In the genomic region with DNA sequence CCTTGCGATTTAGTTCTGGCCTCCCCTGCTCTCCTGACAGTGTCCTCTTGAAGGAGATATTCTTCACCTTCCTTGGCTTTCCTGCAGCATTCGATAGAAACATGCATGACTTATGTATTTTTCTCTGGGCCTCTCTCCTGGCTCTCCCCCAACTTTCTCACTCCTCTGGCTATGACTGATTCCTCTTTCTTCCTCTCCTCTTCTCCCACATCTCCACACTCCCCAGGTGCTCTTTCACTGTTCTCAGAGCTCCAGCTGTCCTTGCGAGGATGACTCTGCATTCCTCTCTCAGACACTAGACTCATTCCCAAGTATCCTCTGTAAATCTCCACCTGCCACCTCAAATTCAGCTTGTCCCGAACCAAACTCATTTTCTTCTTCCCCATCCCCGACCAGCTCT, we compare ENCODE assay signal across 32 cellular contexts. TPM values are rescaled to one million over a fixed set of nuclear protein-coding genes. Genes with fewer than 3 reads are reported as not detected.
DNase-seq lines count a peak whose midpoint lies in the region; ATAC-seq and TF ChIP-seq lines count a peak whose summit lies in the region.
"Had no signal": no experiment of that assay in that cellular context is flagged by ENCODE, and none has a peak within 500 bp of the region (broad histone marks: within the 10 kb centered on the region; RNA-seq: fewer than 3 reads in every experiment).

No MANE protein-coding gene starts in this region.

- no peak for DNase-seq in activated CD4-positive, alpha-beta T cell treated with anti-CD3 and anti-CD28 coated beads, Interleukin-2, amount 10 ng/mL, durations not matched to agents 24 days and 14 days
- DNase-seq in activated CD4-positive, alpha-beta T cell treated with anti-CD3 and anti-CD28 coated beads for 36 hours = no peak
- peak; percentile 44 for DNase-seq in iris pigment epithelial cell (ENCODE audit: low read depth)
- no peak for DNase-seq in progenitor cell of endocrine pancreas (ENCODE audit: low spot score, unreplicated experiment)
- no peak for DNase-seq in ACHN
- no peak for DNase-seq in CD4-positive, alpha-beta T cell
- no peak for DNase-seq in amniotic stem cell (lab: John Stamatoyannopoulos, UW)
- DNase-seq: activated CD8-positive, alpha-beta memory T cell treated with anti-CD3 and anti-CD28 coated beads for 24 hours; activated naive CD8-positive, alpha-beta T cell treated with anti-CD3 and anti-CD28 coated beads for 36 hours; activated T-cell treated with anti-CD3 and anti-CD28 coated beads for 4 hours; cortex of kidney; effector memory CD4-positive, alpha-beta T cell; head of caudate nucleus; Karpas-422; naive thymus-derived CD8-positive, alpha-beta T cell; NCI-H1417; NCI-H2029 treated with DMSO at 0.1 percent for 48 hours; NCI-H524 treated with DMSO at 0.1 percent for 48 hours; NK-92 treated with Interleukin-12 subunit alpha and Interleukin-12 subunit beta, amount 100 ng/mL, for 24 hours; pancreas; retina; stimulated activated naive B cell treated with anti-CD40 and anti-IgM and Interleukin-4, amounts not matched to agents 10 μg/mL and 1 μg/mL and 100 μg/mL, for 72 hours; T-cell had no signal

- intact Hi-C loops in activated CD4-positive, alpha-beta T cell treated with anti-CD3 and anti-CD28 coated beads, Interleukin-2, amount 10 ng/mL, durations not matched to agents 24 days and 14 days (cut with micrococcal nuclease) = no loop called here
- intact Hi-C loops in activated CD4-positive, alpha-beta T cell treated with anti-CD3 and anti-CD28 coated beads for 36 hours (cut with DNase I, micrococcal nuclease) = no loop called here
- intact Hi-C loops in CD4-positive, alpha-beta T cell (cut with DNase I, micrococcal nuclease) = loop anchor here in 1 of 2 experiments (5.0 kb wide), 1 partner anchor 78 kb away; no protein-coding TSS in a partner anchor

- peak overlapping the region; percentile 38 for H3K27ac Mint-ChIP-seq in activated CD4-positive, alpha-beta T cell treated with anti-CD3 and anti-CD28 coated beads, Interleukin-2, amount 10 ng/mL, durations not matched to agents 24 days and 14 days
- H3K27ac Mint-ChIP-seq in activated CD4-positive, alpha-beta T cell treated with anti-CD3 and anti-CD28 coated beads for 36 hours = no peak overlapping the region
- peak overlapping the region; percentile 64 for H3K27ac Mint-ChIP-seq in activated T-helper 17 cell treated with anti-CD3 and anti-CD28 coated beads, Interleukin-2, amount 50 U/mL, for 72 hours
- peak overlapping the region; percentile 4 for H3K27ac Mint-ChIP-seq in progenitor cell of endocrine pancreas
- H3K27ac Mint-ChIP-seq in CD4-positive, alpha-beta T cell = no peak overlapping the region
- H3K27ac Mint-ChIP-seq: activated naive CD8-positive, alpha-beta T cell treated with anti-CD3 and anti-CD28 coated beads for 36 hours; stimulated activated naive B cell treated with anti-CD40 and anti-IgM and Interleukin-4, amounts not matched to agents 10 μg/mL and 1 μg/mL and 100 μg/mL, for 72 hours; T-cell had no signal

- in situ Hi-C loops in ACHN (cut with HindIII; ENCODE audit: low pct_ligation_motif_present, low pct_unique_long_range_greater_than_20kb, low sequenced_read_pairs) = no loop called here

- no peaks in the 10 kb centered on the region for H3K27me3 ChIP-seq in CD4-positive, alpha-beta T cell (ENCODE audit: control insufficient read depth, insufficient read depth, low read length)
- H3K27me3 ChIP-seq: ascending aorta, pancreas had no signal

- no peaks in the 10 kb centered on the region for H3K9me3 Mint-ChIP-seq in activated CD4-positive, alpha-beta T cell treated with anti-CD3 and anti-CD28 coated beads, Interleukin-2, amount 10 ng/mL, durations not matched to agents 24 days and 14 days
- H3K9me3 Mint-ChIP-seq in activated CD4-positive, alpha-beta T cell treated with anti-CD3 and anti-CD28 coated beads for 36 hours (ENCODE audit: low read depth) = no peaks in the 10 kb centered on the region
- no peaks in the 10 kb centered on the region for H3K9me3 Mint-ChIP-seq in activated T-helper 17 cell treated with anti-CD3 and anti-CD28 coated beads, Interleukin-2, amount 50 U/mL, for 72 hours
- H3K9me3 Mint-ChIP-seq in progenitor cell of endocrine pancreas (ENCODE audit: low read depth) = no peaks in the 10 kb centered on the region
- H3K9me3 Mint-ChIP-seq in CD4-positive, alpha-beta T cell = no peaks in the 10 kb centered on the region
- H3K9me3 Mint-ChIP-seq: activated naive CD8-positive, alpha-beta T cell treated with anti-CD3 and anti-CD28 coated beads for 36 hours; naive thymus-derived CD8-positive, alpha-beta T cell; stimulated activated naive B cell treated with anti-CD40 and anti-IgM and Interleukin-4, amounts not matched to agents 10 μg/mL and 1 μg/mL and 100 μg/mL, for 72 hours; T-cell had no signal

- no peak overlapping the region for H3K4me3 Mint-ChIP-seq in activated CD4-positive, alpha-beta T cell treated with anti-CD3 and anti-CD28 coated beads, Interleukin-2, amount 10 ng/mL, durations not matched to agents 24 days and 14 days
- H3K4me3 Mint-ChIP-seq in activated CD4-positive, alpha-beta T cell treated with anti-CD3 and anti-CD28 coated beads for 36 hours = no peak overlapping the region
- H3K4me3 Mint-ChIP-seq in activated T-helper 17 cell treated with anti-CD3 and anti-CD28 coated beads, Interleukin-2, amount 50 U/mL, for 72 hours = no peak overlapping the region
- H3K4me3 Mint-ChIP-seq in progenitor cell of endocrine pancreas (ENCODE audit: low read depth) = no peak overlapping the region
- H3K4me3 Mint-ChIP-seq in CD4-positive, alpha-beta T cell = no peak overlapping the region
- H3K4me3 Mint-ChIP-seq: activated naive CD8-positive, alpha-beta T cell treated with anti-CD3 and anti-CD28 coated beads for 36 hours; naive thymus-derived CD8-positive, alpha-beta T cell; stimulated activated naive B cell treated with anti-CD40 and anti-IgM and Interleukin-4, amounts not matched to agents 10 μg/mL and 1 μg/mL and 100 μg/mL, for 72 hours; T-cell had no signal

- H3K36me3 Mint-ChIP-seq in activated CD4-positive, alpha-beta T cell treated with anti-CD3 and anti-CD28 coated beads, Interleukin-2, amount 10 ng/mL, durations not matched to agents 24 days and 14 days (ENCODE audit: low read depth) = peaks cover 48% of the 10 kb centered on the region
- peaks cover 38% of the 10 kb centered on the region for H3K36me3 Mint-ChIP-seq in activated CD4-positive, alpha-beta T cell treated with anti-CD3 and anti-CD28 coated beads for 36 hours (ENCODE audit: low read depth)
- peaks cover 89% of the 10 kb centered on the region for H3K36me3 Mint-ChIP-seq in activated T-helper 17 cell treated with anti-CD3 and anti-CD28 coated beads, Interleukin-2, amount 50 U/mL, for 72 hours (ENCODE audit: low read depth)
- peaks cover 31% of the 10 kb centered on the region for H3K36me3 Mint-ChIP-seq in progenitor cell of endocrine pancreas (ENCODE audit: insufficient read depth)
- peaks cover 89% of the 10 kb centered on the region for H3K36me3 Mint-ChIP-seq in CD4-positive, alpha-beta T cell (ENCODE audit: low read depth)

- peaks cover 3% of the 10 kb centered on the region for H3K4me1 Mint-ChIP-seq in activated CD4-positive, alpha-beta T cell treated with anti-CD3 and anti-CD28 coated beads, Interleukin-2, amount 10 ng/mL, durations not matched to agents 24 days and 14 days
- no peaks in the 10 kb centered on the region for H3K4me1 Mint-ChIP-seq in activated CD4-positive, alpha-beta T cell treated with anti-CD3 and anti-CD28 coated beads for 36 hours
- H3K4me1 Mint-ChIP-seq in activated T-helper 17 cell treated with anti-CD3 and anti-CD28 coated beads, Interleukin-2, amount 50 U/mL, for 72 hours = peaks cover 4% of the 10 kb centered on the region
- H3K4me1 Mint-ChIP-seq in progenitor cell of endocrine pancreas (ENCODE audit: low read depth) = peaks cover 32% of the 10 kb centered on the region
- H3K4me1 Mint-ChIP-seq in CD4-positive, alpha-beta T cell (ENCODE audit: low read depth) = peaks cover 4% of the 10 kb centered on the region
- H3K4me1 Mint-ChIP-seq: activated naive CD8-positive, alpha-beta T cell treated with anti-CD3 and anti-CD28 coated beads for 36 hours; naive thymus-derived CD8-positive, alpha-beta T cell; stimulated activated naive B cell treated with anti-CD40 and anti-IgM and Interleukin-4, amounts not matched to agents 10 μg/mL and 1 μg/mL and 100 μg/mL, for 72 hours; T-cell had no signal

- CTCF ChIA-PET in activated CD4-positive, alpha-beta T cell treated with anti-CD3 and anti-CD28 coated beads for 36 hours (lab: Charles Lee) = no interaction called here
- CTCF ChIA-PET in CD4-positive, alpha-beta T cell (lab: Charles Lee) = no interaction called here

- ATAC-seq in activated CD4-positive, alpha-beta T cell treated with anti-CD3 and anti-CD28 coated beads for 36 hours = no peak
- ATAC-seq in activated T-helper 17 cell treated with anti-CD3 and anti-CD28 coated beads, Interleukin-2, amount 50 U/mL, for 72 hours (replicated peaks) = no peak
- no peak for ATAC-seq in CD4-positive, alpha-beta T cell (ENCODE audit: poor library complexity)
- ATAC-seq: naive thymus-derived CD8-positive, alpha-beta T cell; pancreas; stimulated activated naive B cell treated with anti-CD40 and anti-IgM and Interleukin-4, amounts not matched to agents 10 μg/mL and 1 μg/mL and 100 μg/mL, for 72 hours; T-cell had no signal

- H3K27me3 Mint-ChIP-seq in activated CD4-positive, alpha-beta T cell treated with anti-CD3 and anti-CD28 coated beads, Interleukin-2, amount 10 ng/mL, durations not matched to agents 24 days and 14 days = no peaks in the 10 kb centered on the region
- H3K27me3 Mint-ChIP-seq in activated CD4-positive, alpha-beta T cell treated with anti-CD3 and anti-CD28 coated beads for 36 hours = no peaks in the 10 kb centered on the region
- no peaks in the 10 kb centered on the region for H3K27me3 Mint-ChIP-seq in activated T-helper 17 cell treated with anti-CD3 and anti-CD28 coated beads, Interleukin-2, amount 50 U/mL, for 72 hours
- no peaks in the 10 kb centered on the region for H3K27me3 Mint-ChIP-seq in progenitor cell of endocrine pancreas
- no peaks in the 10 kb centered on the region for H3K27me3 Mint-ChIP-seq in CD4-positive, alpha-beta T cell
- H3K27me3 Mint-ChIP-seq: activated naive CD8-positive, alpha-beta T cell treated with anti-CD3 and anti-CD28 coated beads for 36 hours; naive thymus-derived CD8-positive, alpha-beta T cell; stimulated activated naive B cell treated with anti-CD40 and anti-IgM and Interleukin-4, amounts not matched to agents 10 μg/mL and 1 μg/mL and 100 μg/mL, for 72 hours; T-cell had no signal

- no peak for TF ChIP-seq CTCF in progenitor cell of endocrine pancreas (IDR thresholded peaks at IDR 0.05; ENCODE audit: unreplicated experiment)
- no peak for TF ChIP-seq CTCF in CD4-positive, alpha-beta T cell (IDR thresholded peaks at IDR 0.05)

- POLR2A ChIA-PET in activated CD4-positive, alpha-beta T cell treated with anti-CD3 and anti-CD28 coated beads for 36 hours (lab: Charles Lee) = no interaction called here
- POLR2A ChIA-PET in CD4-positive, alpha-beta T cell (lab: Charles Lee) = no interaction called here

- H3K27ac ChIP-seq in CD4-positive, alpha-beta T cell (ENCODE audit: low read depth, low read length) = no peak overlapping the region
- H3K27ac ChIP-seq: ascending aorta, pancreas had no signal

- H3K9me3 ChIP-seq in CD4-positive, alpha-beta T cell (ENCODE audit: control insufficient read depth, low read length) = no peaks in the 10 kb centered on the region
- H3K9me3 ChIP-seq: ascending aorta, pancreas had no signal

RNA-seq across cellular contexts. Expression of a gene that starts 18.0 kb away (rescaled TPM):
- total RNA-seq in activated CD4-positive, alpha-beta T cell treated with anti-CD3 and anti-CD28 coated beads, Interleukin-2, amount 10 ng/mL, durations not matched to agents 24 days and 14 days = 33.7 and 34.7 TPM in 2 replicates
- 10 to 100 TPM; 25.4 to 31.3 TPM for total RNA-seq in activated CD4-positive, alpha-beta T cell treated with anti-CD3 and anti-CD28 coated beads for 36 hours
- 10 to 100 TPM; 25.2 to 28.5 TPM for total RNA-seq in activated T-helper 17 cell treated with anti-CD3 and anti-CD28 coated beads, Interleukin-2, amount 50 U/mL, for 72 hours
- total RNA-seq in progenitor cell of endocrine pancreas = 63.5 and 64.0 TPM in 2 replicates
- 1 to 10 TPM; 3.9 to 5.0 TPM for total RNA-seq in CD4-positive, alpha-beta T cell

RNA-seq across cellular contexts. Expression of a gene that starts 18.6 kb away (rescaled TPM):
- 53.9 and 55.8 TPM in 2 replicates for total RNA-seq in activated CD4-positive, alpha-beta T cell treated with anti-CD3 and anti-CD28 coated beads, Interleukin-2, amount 10 ng/mL, durations not matched to agents 24 days and 14 days
- 10 to 100 TPM; 56.6 to 62.0 TPM for total RNA-seq in activated CD4-positive, alpha-beta T cell treated with anti-CD3 and anti-CD28 coated beads for 36 hours
- total RNA-seq in activated T-helper 17 cell treated with anti-CD3 and anti-CD28 coated beads, Interleukin-2, amount 50 U/mL, for 72 hours = 10 to 100 TPM; 71.3 to 99.6 TPM
- total RNA-seq in progenitor cell of endocrine pancreas = 35.4 and 39.2 TPM in 2 replicates
- total RNA-seq in CD4-positive, alpha-beta T cell = 10 to 100 TPM; 12.7 to 13.9 TPM
- total RNA-seq: ascending aorta had no signal

RNA-seq across cellular contexts. Expression of a gene that starts 53.9 kb away (rescaled TPM):
- not detected in 2 replicates for total RNA-seq in activated CD4-positive, alpha-beta T cell treated with anti-CD3 and anti-CD28 coated beads, Interleukin-2, amount 10 ng/mL, durations not matched to agents 24 days and 14 days
- not detected for total RNA-seq in activated CD4-positive, alpha-beta T cell treated with anti-CD3 and anti-CD28 coated beads for 36 hours
- total RNA-seq in activated T-helper 17 cell treated with anti-CD3 and anti-CD28 coated beads, Interleukin-2, amount 50 U/mL, for 72 hours = not detected
- 0.20 and 0.84 TPM in 2 replicates for total RNA-seq in progenitor cell of endocrine pancreas
- total RNA-seq in CD4-positive, alpha-beta T cell = not detected
- total RNA-seq: activated naive CD8-positive, alpha-beta T cell treated with anti-CD3 and anti-CD28 coated beads for 36 hours; ascending aorta; Daoy; fibroblast of villous mesenchyme; kidney epithelial cell; lower leg skin; mononuclear cell; naive thymus-derived CD8-positive, alpha-beta T cell; T-cell; temporal lobe; urinary bladder had no signal

Comparison
In these comparisons a context has a peak if more than half of its experiments do, and no peak if none do; other contexts are left out.
1. H3K27ac Mint-ChIP-seq: peak in activated CD4-positive, alpha-beta T cell treated with anti-CD3 and anti-CD28 coated beads, Interleukin-2, amount 10 ng/mL, durations not matched to agents 24 days and 14 days (single experiment), activated T-helper 17 cell treated with anti-CD3 and anti-CD28 coated beads, Interleukin-2, amount 50 U/mL, for 72 hours (single experiment) and progenitor cell of endocrine pancreas (single experiment); none in activated CD4-positive, alpha-beta T cell treated with anti-CD3 and anti-CD28 coated beads for 36 hours (single experiment) and CD4-positive, alpha-beta T cell (single experiment).